Comparison of ENCODE assay signal across 16 cellular contexts in the genomic region with DNA sequence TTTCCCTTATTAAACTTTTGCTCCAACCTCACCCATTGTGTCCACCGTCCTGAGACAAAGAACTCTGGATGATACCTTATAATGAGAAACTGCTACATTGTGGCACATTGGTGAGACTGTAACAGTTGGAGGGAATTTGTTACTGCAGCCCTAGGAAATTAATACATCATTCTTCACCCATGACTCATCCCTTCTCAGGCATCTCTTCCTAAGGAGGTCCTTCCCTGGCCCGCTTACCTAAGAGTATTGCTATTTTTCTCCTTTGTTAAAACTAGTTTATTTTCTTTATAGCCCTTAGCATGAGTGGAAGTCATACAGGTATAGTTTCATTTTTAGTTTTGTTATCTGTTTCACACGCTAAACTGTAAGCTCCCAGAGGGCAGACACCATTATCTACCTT.
A peak's percentile ranks its signal among the peaks of the same experiment; 100 is the strongest.
DNase-seq lines count a peak whose midpoint lies in the region; ATAC-seq, FAIRE-seq and TF ChIP-seq lines count a peak whose summit lies in the region.
"Had no signal": no experiment of that assay in that cellular context is flagged by ENCODE, and none has a peak within 500 bp of the region (broad histone marks: within the 10 kb centered on the region; RNA-seq: fewer than 3 reads in every experiment).

No MANE protein-coding gene starts in this region.

- no peak overlapping the region for H4K8ac ChIP-seq in H1 (ENCODE audit: extremely low read depth, insufficient read depth, low read length)

- peaks cover 0 to 2% (median 1%) of the 10 kb centered on the region in 4 experiments; a peak in 1 of 8 replicates for H3K36me3 ChIP-seq in H1 (ENCODE audit: control insufficient read depth in 2 of 4, insufficient read depth in 4 of 4, low read length in 3 of 4)
- H3K36me3 ChIP-seq in suprapubic skin: no peaks in the 10 kb centered on the region
- H3K36me3 ChIP-seq: HAP-1, pancreas, vagina had no signal

- in situ Hi-C loops in Caki2 (cut with HindIII; ENCODE audit: low pct_unique_long_range_greater_than_20kb, low sequenced_read_pairs): no loop called here

- H2BK5ac ChIP-seq in H1 (ENCODE audit: low read depth, low read length): peak overlapping the region; percentile 54; the same call in 1 of the 2 replicates

- H2BK15ac ChIP-seq in H1 (ENCODE audit: low read length): no peak overlapping the region

- no peak overlapping the region for H3K4me2 ChIP-seq in H1 (ENCODE audit: insufficient read depth in 1 of 2, low read depth in 2 of 2, low read length in 2 of 2)

- peak overlapping the region; percentile 22 for H4K91ac ChIP-seq in H1 (replicated peaks; ENCODE audit: insufficient read length, low read length)

- no peak overlapping the region for H2AK5ac ChIP-seq in H1 (ENCODE audit: low read depth, low read length)

- TF ChIP-seq CTCF in H1 (IDR thresholded peaks at IDR 0.05; ENCODE audit: control extremely low read depth in 1 of 3, insufficient read depth in 1 of 3, low read depth in 1 of 3, low read length in 3 of 3) (no peak), suprapubic skin (IDR thresholded peaks at IDR 0.05) (no peak)

- CTCF ChIA-PET in H1 (lab: Charles Lee; ENCODE audit: partially characterized antibody): interaction anchor here (0.6 to 1.3 kb wide), 6 partner anchors 24 to 645 kb away, joined by 3 to 4 read pairs (median 4); no protein-coding TSS in a partner anchor

- H2BK20ac ChIP-seq in H1 (ENCODE audit: low read length): no peak overlapping the region

- H3K9ac ChIP-seq in H1 (replicated peaks in 1 of 4; ENCODE audit: extremely low read depth in 1 of 4, low read depth in 3 of 4, low read length in 3 of 4): no peak overlapping the region

- H3K4me1 ChIP-seq in H1 (replicated peaks in 1 of 4; ENCODE audit: control insufficient read depth in 3 of 4, insufficient read depth in 4 of 4, low read length in 3 of 4): no peaks in the 10 kb centered on the region; a peak in 1 of 7 replicates
- H3K4me1 ChIP-seq in suprapubic skin: no peaks in the 10 kb centered on the region
- H3K4me1 ChIP-seq: HAP-1, pancreas, vagina had no signal

- H3K4ac ChIP-seq in H1 (replicated peaks; ENCODE audit: insufficient read length, low read depth, low read length): no peak overlapping the region

- no peaks in the 10 kb centered on the region for H3K79me1 ChIP-seq in H1 (ENCODE audit: low read depth, low read length)

- H2BK12ac ChIP-seq in H1 (ENCODE audit: low read depth, low read length): no peak overlapping the region

- no peak overlapping the region for H3K23ac ChIP-seq in H1 (ENCODE audit: insufficient read length)

- FAIRE-seq in H1 (lab: Jason Lieb, UNC): no peak
- FAIRE-seq: pancreas had no signal

- H3K79me2 ChIP-seq in H1 (ENCODE audit: control insufficient read depth in 1 of 2, insufficient read depth in 2 of 2, low read length in 2 of 2): no peaks in the 10 kb centered on the region

- no peak overlapping the region for H2BK120ac ChIP-seq in H1 (replicated peaks; ENCODE audit: low read depth, low read length)

- no peak overlapping the region for H2AFZ ChIP-seq in H1 (ENCODE audit: low read length)

- intact Hi-C loops in left ventricle myocardium superior (cut with micrococcal nuclease): no loop called here

- ATAC-seq in left ventricle myocardium superior: no peak

- no peak overlapping the region for H4K5ac ChIP-seq in H1 (ENCODE audit: insufficient read length, low read depth, low read length)

- POLR2A ChIA-PET in H1 (lab: Charles Lee; ENCODE audit: partially characterized antibody): interaction anchor here (1.1 kb wide), 1 partner anchor 131 kb away, joined by 3 read pairs; no protein-coding TSS in a partner anchor

- WGBS in H1 (ENCODE audit: extremely low coverage in 1 of 2, insufficient coverage in 1 of 2, insufficient read length in 1 of 2, insufficient replicate concordance in 2 of 2, low coverage in 1 of 2, low lambda C conversion rate in 2 of 2, missing lambda C conversion rate in 1 of 2), 2 experiments: 58% methylated on average over 3 of the region's 3 CpGs; no CpG with 5 or more reads in 1 of the 2 experiments
- 68% methylated on average over 3 of the region's 3 CpGs for WGBS in suprapubic skin

- no peak overlapping the region for H3K56ac ChIP-seq in H1 (replicated peaks; ENCODE audit: insufficient read length, low read depth, low read length)

- no peak for TF ChIP-seq EP300 in H1 (IDR thresholded peaks at IDR 0.05; ENCODE audit: borderline replicate concordance in 1 of 2, low read depth in 2 of 2, low read length in 2 of 2)
- TF ChIP-seq EP300 in suprapubic skin (IDR thresholded peaks at IDR 0.05): no peak

- no peaks in the 10 kb centered on the region; a peak in 1 of 7 replicates for H3K27me3 ChIP-seq in H1 (replicated peaks in 1 of 4; ENCODE audit: control insufficient read depth in 3 of 4, extremely low read depth in 1 of 4, insufficient read depth in 3 of 4, low read length in 3 of 4)
- H3K27me3 ChIP-seq in suprapubic skin: no peaks in the 10 kb centered on the region
- H3K27me3 ChIP-seq: pancreas, vagina had no signal

- peak overlapping the region; percentile 53; the same call in 1 of the 2 replicates for H3K27ac ChIP-seq in H1 (ENCODE audit: low read depth, low read length)
- no peak overlapping the region for H3K27ac ChIP-seq in suprapubic skin
- H3K27ac ChIP-seq: pancreas, vagina had no signal

- H3K23me2 ChIP-seq in H1 (ENCODE audit: low read depth, low read length): no peaks in the 10 kb centered on the region

- H3K4me3 ChIP-seq in H1 (ENCODE audit: extremely low read depth in 1 of 4, insufficient read depth in 2 of 4, low read depth in 3 of 4, low read length in 4 of 4) (peak overlapping the region in 1 of 4 experiments; percentile 37; a peak in 1 of 8 replicates), suprapubic skin (no peak overlapping the region)
- H3K4me3 ChIP-seq: HAP-1, pancreas, vagina had no signal

- no peak for TF ChIP-seq RAD21 in H1 (IDR thresholded peaks at IDR 0.05 in 1 of 2, conservative IDR thresholded peaks at IDR 0.05 in 1 of 2; ENCODE audit: low read depth in 2 of 2, low read length in 2 of 2)

- H3K18ac ChIP-seq in H1 (ENCODE audit: extremely low read depth, low read length): no peak overlapping the region

- peaks cover 6 to 11% of the 10 kb centered on the region in 2 experiments for H3K9me3 ChIP-seq in H1 (ENCODE audit: insufficient read depth in 2 of 2, low read depth in 1 of 2, low read length in 1 of 2)
- no peaks in the 10 kb centered on the region for H3K9me3 ChIP-seq in suprapubic skin
- H3K9me3 ChIP-seq: pancreas, vagina had no signal

- no peaks in the 10 kb centered on the region for H4K20me1 ChIP-seq in H1 (replicated peaks in 1 of 2; ENCODE audit: control insufficient read depth in 1 of 2, insufficient read depth in 2 of 2, low read length in 2 of 2)

- H3K14ac ChIP-seq in H1 (ENCODE audit: insufficient read length): no peak overlapping the region

- TF ChIP-seq POLR2A in H1 (IDR thresholded peaks at IDR 0.05; ENCODE audit: control extremely low read depth in 1 of 2, low read depth in 2 of 2, low read length in 2 of 2) (no peak), suprapubic skin (IDR thresholded peaks at IDR 0.05) (no peak)

- peak; percentile 38 for DNase-seq in Caki2 (ENCODE audit: low read depth)
- peak; percentile 75 for DNase-seq in M059J (ENCODE audit: low read depth)
- DNase-seq in H1 (ENCODE audit: low read depth in 1 of 2, low spot score in 2 of 2): no peak
- DNase-seq in kidney tubule cell (ENCODE audit: low spot score): peak; percentile 90
- no peak for DNase-seq in NCI-H345 treated with DMSO at 0.1 percent for 48 hours (lab: John Stamatoyannopoulos, UW; ENCODE audit: unreplicated experiment)
- DNase-seq in SKM-1 treated with dmso at 0.1 percent for 144 hours (lab: John Stamatoyannopoulos, UW; ENCODE audit: unreplicated experiment): no peak
- no peak for DNase-seq in left ventricle myocardium superior
- DNase-seq in suprapubic skin (ENCODE audit: low spot score in 2 of 2): no peak
- DNase-seq: activated CD4-positive, alpha-beta T cell treated with anti-CD3 and anti-CD28 coated beads, Interleukin-2, amount 50 U/mL, for 1 hour; effector CD4-positive, alpha-beta T cell; OCI-M1; stimulated activated CD8-positive, alpha-beta memory T cell treated with anti-CD3 and anti-CD28 coated beads, Interleukin-4, amount 100 ng/mL, for 48 hours; T-helper 2 cell had no signal

TF ChIP-seq in H1, 55 proteins besides CTCF, POLR2A, EP300 and RAD21:
- TF ChIP-seq BRCA1 (IDR thresholded peaks at IDR 0.05; ENCODE audit: low read depth, low read length) (no peak), CTBP2 (IDR thresholded peaks at IDR 0.05; ENCODE audit: borderline replicate concordance, insufficient read depth, insufficient read length, low read length) (no peak), PHF8 (conservative IDR thresholded peaks at IDR 0.05; ENCODE audit: low read depth, low read length) (no peak), SP4 (IDR thresholded peaks at IDR 0.05; ENCODE audit: low read length) (no peak), HDAC2 (IDR thresholded peaks at IDR 0.05; ENCODE audit: borderline replicate concordance in 1 of 2, low read depth in 2 of 2, low read length in 2 of 2) (no peak), GTF2F1 (IDR thresholded peaks at IDR 0.05; ENCODE audit: borderline replicate concordance, low read depth, low read length) (no peak), JUN (IDR thresholded peaks at IDR 0.05; ENCODE audit: low read depth, low read length) (no peak), TAF1 (IDR thresholded peaks at IDR 0.05; ENCODE audit: low read depth, low read length) (no peak)
- TF ChIP-seq, protein P1, sequence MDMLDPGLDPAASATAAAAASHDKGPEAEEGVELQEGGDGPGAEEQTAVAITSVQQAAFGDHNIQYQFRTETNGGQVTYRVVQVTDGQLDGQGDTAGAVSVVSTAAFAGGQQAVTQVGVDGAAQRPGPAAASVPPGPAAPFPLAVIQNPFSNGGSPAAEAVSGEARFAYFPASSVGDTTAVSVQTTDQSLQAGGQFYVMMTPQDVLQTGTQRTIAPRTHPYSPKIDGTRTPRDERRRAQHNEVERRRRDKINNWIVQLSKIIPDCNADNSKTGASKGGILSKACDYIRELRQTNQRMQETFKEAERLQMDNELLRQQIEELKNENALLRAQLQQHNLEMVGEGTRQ (IDR thresholded peaks at IDR 0.05; ENCODE audit: low read length): no peak

Comparison
In these comparisons a context has a peak if more than half of its experiments do, and no peak if none do; other contexts are left out.
1. DNase-seq: peak in Caki2 (single experiment), M059J (single experiment) and kidney tubule cell (single experiment); none in H1 (0 of 2), NCI-H345 treated with DMSO at 0.1 percent for 48 hours (single experiment), SKM-1 treated with dmso at 0.1 percent for 144 hours (single experiment), left ventricle myocardium superior (single experiment) and suprapubic skin (0 of 2).